11 cellular contexts compared by ENCODE assay signal in the genomic region with DNA sequence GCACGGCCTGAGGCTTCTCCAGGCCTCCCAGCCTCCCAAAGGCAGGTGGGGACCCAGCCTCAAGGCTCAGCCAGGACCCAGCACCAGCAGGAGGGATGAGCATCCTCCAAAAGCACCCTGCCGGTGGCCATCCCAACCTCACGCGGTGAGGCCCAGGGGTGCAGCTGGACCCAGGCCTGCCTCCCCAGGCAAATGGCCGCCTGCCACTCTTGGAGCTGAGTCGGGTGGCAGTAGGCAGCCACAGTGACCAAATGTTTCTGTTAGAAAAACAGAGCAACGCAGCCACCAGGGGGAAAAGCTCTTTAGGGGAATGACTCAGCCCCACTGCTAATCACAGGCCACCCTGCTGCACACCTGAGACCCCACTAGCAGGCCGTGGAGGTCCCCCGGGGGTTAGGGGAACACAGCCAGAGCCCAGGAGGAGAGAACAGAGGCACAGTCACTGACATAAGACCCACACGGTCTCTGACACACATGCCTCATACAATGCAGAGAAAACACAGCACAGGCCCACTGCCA. TPM values are rescaled to one million over a fixed set of nuclear protein-coding genes. Genes with fewer than 3 reads are reported as not detected.
DNase-seq lines count a peak whose midpoint lies in the region; ATAC-seq and TF ChIP-seq lines count a peak whose summit lies in the region.
"Had no signal": no experiment of that assay in that cellular context is flagged by ENCODE, and none has a peak within 500 bp of the region (broad histone marks: within the 10 kb centered on the region; RNA-seq: fewer than 3 reads in every experiment).

No MANE protein-coding gene starts in this region.

- H3K27ac ChIP-seq in AG04450 (ENCODE audit: low read depth, low read length): peak overlapping the region; percentile 98
- peak overlapping the region; percentile 0 to 55 for H3K27ac ChIP-seq in esophagus (ENCODE audit: low read depth in 2 of 2, low read length in 1 of 2)
- H3K27ac ChIP-seq in neural progenitor cell: peak overlapping the region; percentile 5

- peaks cover 4 to 51% of the 10 kb centered on the region in 2 donors for H3K36me3 ChIP-seq in esophagus (ENCODE audit: control insufficient read depth in 2 of 2, insufficient read depth in 2 of 2, low read length in 1 of 2)
- H3K36me3 ChIP-seq in neural progenitor cell: no peaks in the 10 kb centered on the region

- H3K9me3 ChIP-seq in AG04450 (ENCODE audit: control insufficient read depth, insufficient read depth, low read length) (no peaks in the 10 kb centered on the region; the same call in 1 of the 2 replicates), esophagus (ENCODE audit: control insufficient read depth in 2 of 2, insufficient read depth in 1 of 2, low read depth in 1 of 2, low read length in 1 of 2) (no peaks in the 10 kb centered on the region), neural progenitor cell (ENCODE audit: low read depth) (no peaks in the 10 kb centered on the region)

- no peaks in the 10 kb centered on the region for H3K9me3 Mint-ChIP-seq in neural progenitor cell
- H3K9me3 Mint-ChIP-seq in activated CD4-positive, alpha-beta T cell treated with anti-CD3 and anti-CD28 coated beads, Interleukin-2, amount 10 ng/mL, durations not matched to agents 24 days and 14 days: no peaks in the 10 kb centered on the region
- H3K9me3 Mint-ChIP-seq: central memory CD8-positive, alpha-beta T cell; naive thymus-derived CD8-positive, alpha-beta T cell; stimulated activated memory B cell treated with anti-CD40 and anti-IgM and Interleukin-4, amounts not matched to agents 10 μg/mL and 1 μg/mL and 100 μg/mL, for 72 hours had no signal

- H3K9ac ChIP-seq in neural progenitor cell: no peak overlapping the region

- CTCF ChIA-PET in AG04450 (lab: Charles Lee): interaction anchor here (1.1 to 1.5 kb wide), 3 partner anchors 39 to 163 kb away, joined by 4 to 5 read pairs (median 5); no protein-coding TSS in a partner anchor

- H3K27me3 Mint-ChIP-seq in neural progenitor cell (ENCODE audit: insufficient read depth, low read depth): peaks cover 7% of the 10 kb centered on the region
- no peaks in the 10 kb centered on the region for H3K27me3 Mint-ChIP-seq in activated CD4-positive, alpha-beta T cell treated with anti-CD3 and anti-CD28 coated beads, Interleukin-2, amount 10 ng/mL, durations not matched to agents 24 days and 14 days

- peaks cover 18% of the 10 kb centered on the region for H3K79me2 ChIP-seq in neural progenitor cell (ENCODE audit: low read depth)

- no peak overlapping the region for H3K4me3 Mint-ChIP-seq in neural progenitor cell
- no peak overlapping the region for H3K4me3 Mint-ChIP-seq in activated CD4-positive, alpha-beta T cell treated with anti-CD3 and anti-CD28 coated beads, Interleukin-2, amount 10 ng/mL, durations not matched to agents 24 days and 14 days
- H3K4me3 Mint-ChIP-seq: central memory CD8-positive, alpha-beta T cell; naive thymus-derived CD8-positive, alpha-beta T cell; stimulated activated memory B cell treated with anti-CD40 and anti-IgM and Interleukin-4, amounts not matched to agents 10 μg/mL and 1 μg/mL and 100 μg/mL, for 72 hours had no signal

- peak overlapping the region; percentile 20; the same call in 1 of the 2 replicates for H3K4me3 ChIP-seq in AG04450 (ENCODE audit: low read depth, low read length)
- H3K4me3 ChIP-seq in esophagus (ENCODE audit: low read depth in 1 of 2, low read length in 2 of 2): no peak overlapping the region
- no peak overlapping the region for H3K4me3 ChIP-seq in neural progenitor cell

- DNase-seq in AG04450 (ENCODE audit: low read depth, low spot score) (no peak), NCI-H69 (lab: John Stamatoyannopoulos, UW) (peak; percentile 36), neural progenitor cell (ENCODE audit: low spot score) (no peak), HuH-7.5 (ENCODE audit: low spot score) (no peak)
- DNase-seq in activated CD4-positive, alpha-beta T cell treated with anti-CD3 and anti-CD28 coated beads, Interleukin-2, amount 10 ng/mL, durations not matched to agents 24 days and 14 days: no peak
- DNase-seq: naive thymus-derived CD8-positive, alpha-beta T cell had no signal

- POLR2A ChIA-PET in AG04450 (lab: Yijun Ruan, JAX): interaction anchor here (1.0 to 1.5 kb wide), 2 partner anchors 12 to 16 kb away, joined by 4 to 5 read pairs; partner anchors contain the start of gene BCAR1

- 20 to 36% methylated on average over 10 of the region's 10 CpGs for WGBS in esophagus, 2 donors

- TF ChIP-seq CTCF in AG04450 (IDR thresholded peaks at IDR 0.05; ENCODE audit: low read depth, low read length) (peak; percentile 27; the same call in 1 of the 2 replicates), neural progenitor cell (IDR thresholded peaks at IDR 0.05) (no peak)

- ATAC-seq in GM18873 (IDR thresholded peaks at IDR 0.05; ENCODE audit: low FRiP score, unreplicated experiment) (no peak), GM21737 (IDR thresholded peaks at IDR 0.05; ENCODE audit: unreplicated experiment) (no peak)
- ATAC-seq: naive thymus-derived CD8-positive, alpha-beta T cell; stimulated activated memory B cell treated with anti-CD40 and anti-IgM and Interleukin-4, amounts not matched to agents 10 μg/mL and 1 μg/mL and 100 μg/mL, for 72 hours had no signal

- no peaks in the 10 kb centered on the region for H3K27me3 ChIP-seq in AG04450 (ENCODE audit: control insufficient read depth, insufficient read depth, low read length)
- H3K27me3 ChIP-seq in esophagus (ENCODE audit: control insufficient read depth in 1 of 2, insufficient read depth in 2 of 2, low read length in 2 of 2): no peaks in the 10 kb centered on the region
- no peaks in the 10 kb centered on the region for H3K27me3 ChIP-seq in neural progenitor cell

- no peak overlapping the region for H2AFZ ChIP-seq in neural progenitor cell (replicated peaks)

- peaks cover 53% of the 10 kb centered on the region for H4K20me1 ChIP-seq in neural progenitor cell (ENCODE audit: low read depth)

- intact Hi-C loops in activated CD4-positive, alpha-beta T cell treated with anti-CD3 and anti-CD28 coated beads, Interleukin-2, amount 10 ng/mL, durations not matched to agents 24 days and 14 days (cut with micrococcal nuclease): loop anchor here (10.0 kb wide), 1 partner anchor 526 kb away; no protein-coding TSS in a partner anchor

- peaks cover 36% of the 10 kb centered on the region for H3K4me1 Mint-ChIP-seq in neural progenitor cell
- H3K4me1 Mint-ChIP-seq in activated CD4-positive, alpha-beta T cell treated with anti-CD3 and anti-CD28 coated beads, Interleukin-2, amount 10 ng/mL, durations not matched to agents 24 days and 14 days: peaks cover under 1% of the 10 kb centered on the region

- H3K4me2 ChIP-seq in neural progenitor cell: no peak overlapping the region

- H3K27ac Mint-ChIP-seq in neural progenitor cell: peak overlapping the region; percentile 88
- no peak overlapping the region for H3K27ac Mint-ChIP-seq in activated CD4-positive, alpha-beta T cell treated with anti-CD3 and anti-CD28 coated beads, Interleukin-2, amount 10 ng/mL, durations not matched to agents 24 days and 14 days
- H3K27ac Mint-ChIP-seq: stimulated activated memory B cell treated with anti-CD40 and anti-IgM and Interleukin-4, amounts not matched to agents 10 μg/mL and 1 μg/mL and 100 μg/mL, for 72 hours had no signal

- H3K36me3 Mint-ChIP-seq in neural progenitor cell: peaks cover 25% of the 10 kb centered on the region
- no peaks in the 10 kb centered on the region for H3K36me3 Mint-ChIP-seq in activated CD4-positive, alpha-beta T cell treated with anti-CD3 and anti-CD28 coated beads, Interleukin-2, amount 10 ng/mL, durations not matched to agents 24 days and 14 days (ENCODE audit: low read depth)
- H3K36me3 Mint-ChIP-seq: naive thymus-derived CD8-positive, alpha-beta T cell; stimulated activated memory B cell treated with anti-CD40 and anti-IgM and Interleukin-4, amounts not matched to agents 10 μg/mL and 1 μg/mL and 100 μg/mL, for 72 hours had no signal

- H3K4me1 ChIP-seq in esophagus (ENCODE audit: control insufficient read depth in 2 of 2, insufficient read depth in 2 of 2, low read length in 1 of 2) (peaks cover 4 to 30% of the 10 kb centered on the region in 2 donors), neural progenitor cell (peaks cover 14% of the 10 kb centered on the region)

- H3F3A ChIP-seq in neural progenitor cell (ENCODE audit: low read depth): peaks cover 8% of the 10 kb centered on the region

RNA-seq across cellular contexts. Expression of gene BCAR1, which starts 12.5 kb away (rescaled TPM):
- polyA plus RNA-seq in AG04450 (2011; rRNA removed) (16.1 and 26.9 TPM in 2 replicates), esophagus (10 to 100 TPM; 20.2 to 25.7 TPM)
- polyA minus RNA-seq in AG04450 (2011; rRNA and poly(A)+ RNA removed): 20.3 and 25.8 TPM in 2 replicates
- 10.9 and 29.1 TPM in 2 replicates for total RNA-seq in neural progenitor cell (ENCODE audit: low replicate concordance)
- total RNA-seq in activated CD4-positive, alpha-beta T cell treated with anti-CD3 and anti-CD28 coated beads, Interleukin-2, amount 10 ng/mL, durations not matched to agents 24 days and 14 days: 0.50 and 0.79 TPM in 2 replicates
- polyA plus RNA-seq: naive thymus-derived CD8-positive, alpha-beta T cell had no signal

RNA-seq across cellular contexts. Expression of gene CTRB1, which starts 20.1 kb away (rescaled TPM):
- not detected in 2 replicates for polyA plus RNA-seq in AG04450 (2011; rRNA removed)
- polyA minus RNA-seq in AG04450 (2011; rRNA and poly(A)+ RNA removed): not detected in 2 replicates
- 1 to 10 TPM in 1 of 2 donors, under 1 TPM in 1; 0.34 to 2.0 TPM for polyA plus RNA-seq in esophagus
- total RNA-seq in neural progenitor cell (ENCODE audit: low replicate concordance): not detected in 2 replicates
- not detected in 2 replicates for total RNA-seq in activated CD4-positive, alpha-beta T cell treated with anti-CD3 and anti-CD28 coated beads, Interleukin-2, amount 10 ng/mL, durations not matched to agents 24 days and 14 days
- total RNA-seq: naive thymus-derived CD8-positive, alpha-beta T cell had no signal
- polyA plus RNA-seq: naive thymus-derived CD8-positive, alpha-beta T cell had no signal

RNA-seq across cellular contexts. Expression of gene CTRB2, which starts 32.0 kb away (rescaled TPM):
- polyA plus RNA-seq in AG04450 (2011; rRNA removed) (not detected in 2 replicates), esophagus (1 to 10 TPM in 1 of 2 donors, under 1 TPM in 1; 0.35 to 1.7 TPM)
- polyA minus RNA-seq in AG04450 (2011; rRNA and poly(A)+ RNA removed): not detected in 2 replicates
- total RNA-seq in neural progenitor cell (ENCODE audit: low replicate concordance): not detected in 2 replicates
- total RNA-seq in activated CD4-positive, alpha-beta T cell treated with anti-CD3 and anti-CD28 coated beads, Interleukin-2, amount 10 ng/mL, durations not matched to agents 24 days and 14 days: not detected in 2 replicates
- total RNA-seq: naive thymus-derived CD8-positive, alpha-beta T cell had no signal
- polyA plus RNA-seq: naive thymus-derived CD8-positive, alpha-beta T cell had no signal

Comparison
In these comparisons a context has a peak if more than half of its experiments do, and no peak if none do; other contexts are left out.
1. H3K27ac ChIP-seq: peak in every context shown above with its lines; median percentile 98 in AG04450; 28 in esophagus; 5 in neural progenitor cell.